Comparison of ENCODE assay signal across 1 cellular context in genomic region chr7:106088014-106088413, GRCh38.
A peak's percentile ranks its signal among the peaks of the same experiment; 100 is the strongest.
TF ChIP-seq lines count a peak whose summit lies in the region.

No MANE protein-coding gene starts in this region.

TF ChIP-seq in K562, 482 proteins besides CTCF, POLR2A, EP300 and RAD21:
- no peak for TF ChIP-seq DMBX1 (CRISPR knock-in tag; IDR thresholded peaks at IDR 0.05; ENCODE audit: borderline replicate concordance)
- no peak for TF ChIP-seq HNRNPLL (IDR thresholded peaks at IDR 0.05; ENCODE audit: low read depth, low read length, poor library complexity, severe bottlenecking)
- TF ChIP-seq ZNF445 (CRISPR knock-in tag; IDR thresholded peaks at IDR 0.05; ENCODE audit: low read depth): no peak
- no peak for TF ChIP-seq CHCHD3 (CRISPR knock-in tag; IDR thresholded peaks at IDR 0.05)
- TF ChIP-seq ETV5 (CRISPR knock-in tag; IDR thresholded peaks at IDR 0.05; ENCODE audit: low read depth): no peak
- no peak for TF ChIP-seq PPARD (CRISPR knock-in tag; IDR thresholded peaks at IDR 0.05)
- peak; percentile 92 for TF ChIP-seq NFIC (IDR thresholded peaks at IDR 0.05)
- peak; percentile 9; the same call in 1 of the 2 replicates for TF ChIP-seq GATA2 (CRISPR knock-in tag; IDR thresholded peaks at IDR 0.05)
